Comparison of ENCODE assay signal across 8 cellular contexts in genomic region chr20:16575390-16576140, GRCh38. TPM values are rescaled to one million over a fixed set of nuclear protein-coding genes. Genes with fewer than 3 reads are reported as not detected.
DNase-seq lines count a peak whose midpoint lies in the region; ATAC-seq and FAIRE-seq lines count a peak whose summit lies in the region.

No MANE protein-coding gene starts in this region.

- H3K27ac Mint-ChIP-seq in activated naive CD4-positive, alpha-beta T cell treated with anti-CD3 and anti-CD28 coated beads, Interleukin-2, amount 10 ng/mL, durations not matched to agents 7 days and 5 days, result no peak overlapping the region
- peak overlapping the region; percentile 62 for H3K27ac Mint-ChIP-seq in activated naive CD8-positive, alpha-beta T cell treated with anti-CD3 and anti-CD28 coated beads, Interleukin-2, amount 10 ng/mL, durations not matched to agents 7 days and 5 days
- peak overlapping the region; percentile 36 to 77 (median 66) for H3K27ac Mint-ChIP-seq in immature natural killer cell

- H3K27ac ChIP-seq in temporal lobe (ENCODE audit: low read depth, low read length), result peak overlapping the region; percentile 17

- no peak for DNase-seq in activated naive CD4-positive, alpha-beta T cell treated with anti-CD3 and anti-CD28 coated beads, Interleukin-2, amount 10 ng/mL, durations not matched to agents 7 days and 5 days
- DNase-seq in activated naive CD4-positive, alpha-beta T cell treated with Interleukin-2 at 50 U/mL for 16 hours, result no peak
- DNase-seq in activated naive CD8-positive, alpha-beta T cell treated with anti-CD3 and anti-CD28 coated beads, Interleukin-2, amount 10 ng/mL, durations not matched to agents 7 days and 5 days, result no peak
- no peak for DNase-seq in immature natural killer cell
- DNase-seq in HTR-8/SVneo (ENCODE audit: insufficient read length, low spot score), result no peak
- DNase-seq in NCI-H2227 (lab: John Stamatoyannopoulos, UW; ENCODE audit: unreplicated experiment), result no peak

- H3K4me3 Mint-ChIP-seq in activated naive CD4-positive, alpha-beta T cell treated with anti-CD3 and anti-CD28 coated beads, Interleukin-2, amount 10 ng/mL, durations not matched to agents 7 days and 5 days, result peak overlapping the region; percentile 81
- H3K4me3 Mint-ChIP-seq in activated naive CD8-positive, alpha-beta T cell treated with anti-CD3 and anti-CD28 coated beads, Interleukin-2, amount 10 ng/mL, durations not matched to agents 7 days and 5 days, result peak overlapping the region; percentile 83
- peak overlapping the region; percentile 85 to 91 (median 91) for H3K4me3 Mint-ChIP-seq in immature natural killer cell

- no peaks in the 10 kb centered on the region for H3K27me3 Mint-ChIP-seq in activated naive CD4-positive, alpha-beta T cell treated with anti-CD3 and anti-CD28 coated beads, Interleukin-2, amount 10 ng/mL, durations not matched to agents 7 days and 5 days
- peaks cover 2% of the 10 kb centered on the region for H3K27me3 Mint-ChIP-seq in activated naive CD8-positive, alpha-beta T cell treated with anti-CD3 and anti-CD28 coated beads, Interleukin-2, amount 10 ng/mL, durations not matched to agents 7 days and 5 days
- H3K27me3 Mint-ChIP-seq in immature natural killer cell (ENCODE audit: low read depth in 3 of 3), result peaks cover 2 to 11% (median 5%) of the 10 kb centered on the region in 3 donors

- ATAC-seq in activated naive CD8-positive, alpha-beta T cell treated with anti-CD3 and anti-CD28 coated beads, Interleukin-2, amount 10 ng/mL, durations not matched to agents 7 days and 5 days (ENCODE audit: low read depth), result no peak
- ATAC-seq in HG03097 (IDR thresholded peaks at IDR 0.05; ENCODE audit: low FRiP score, unreplicated experiment), result no peak

- CTCF ChIA-PET in activated naive CD4-positive, alpha-beta T cell treated with anti-CD3 and anti-CD28 coated beads, Interleukin-2, amount 10 ng/mL, durations not matched to agents 7 days and 5 days (lab: Charles Lee), result no interaction called here

- H3K9me3 Mint-ChIP-seq in activated naive CD4-positive, alpha-beta T cell treated with anti-CD3 and anti-CD28 coated beads, Interleukin-2, amount 10 ng/mL, durations not matched to agents 7 days and 5 days, result no peaks in the 10 kb centered on the region
- no peaks in the 10 kb centered on the region for H3K9me3 Mint-ChIP-seq in activated naive CD8-positive, alpha-beta T cell treated with anti-CD3 and anti-CD28 coated beads, Interleukin-2, amount 10 ng/mL, durations not matched to agents 7 days and 5 days
- H3K9me3 Mint-ChIP-seq in immature natural killer cell, result no peaks in the 10 kb centered on the region

- H3K36me3 Mint-ChIP-seq in activated naive CD4-positive, alpha-beta T cell treated with anti-CD3 and anti-CD28 coated beads, Interleukin-2, amount 10 ng/mL, durations not matched to agents 7 days and 5 days, result no peaks in the 10 kb centered on the region
- no peaks in the 10 kb centered on the region for H3K36me3 Mint-ChIP-seq in activated naive CD8-positive, alpha-beta T cell treated with anti-CD3 and anti-CD28 coated beads, Interleukin-2, amount 10 ng/mL, durations not matched to agents 7 days and 5 days
- H3K36me3 Mint-ChIP-seq in immature natural killer cell, result no peaks in the 10 kb centered on the region

- FAIRE-seq in HTR-8/SVneo (lab: Jason Lieb, UNC), result no peak

- H3K4me1 Mint-ChIP-seq in activated naive CD4-positive, alpha-beta T cell treated with anti-CD3 and anti-CD28 coated beads, Interleukin-2, amount 10 ng/mL, durations not matched to agents 7 days and 5 days, result peaks cover 35% of the 10 kb centered on the region
- peaks cover 16% of the 10 kb centered on the region for H3K4me1 Mint-ChIP-seq in activated naive CD8-positive, alpha-beta T cell treated with anti-CD3 and anti-CD28 coated beads, Interleukin-2, amount 10 ng/mL, durations not matched to agents 7 days and 5 days
- peaks cover 41 to 45% of the 10 kb centered on the region in 2 donors for H3K4me1 Mint-ChIP-seq in immature natural killer cell

- POLR2A ChIA-PET in activated naive CD8-positive, alpha-beta T cell treated with anti-CD3 and anti-CD28 coated beads, Interleukin-2, amount 10 ng/mL, durations not matched to agents 7 days and 5 days (lab: Charles Lee), result interaction anchor here (1.0 kb wide), 1 partner anchor 155 kb away, joined by 3 read pairs; no protein-coding TSS in a partner anchor

RNA-seq across cellular contexts. Expression of gene KIF16B, which starts 2.3 kb away (rescaled TPM):
- 1 to 10 TPM; 5.5 to 5.8 TPM for total RNA-seq in activated naive CD8-positive, alpha-beta T cell treated with anti-CD3 and anti-CD28 coated beads, Interleukin-2, amount 10 ng/mL, durations not matched to agents 7 days and 5 days
- polyA plus RNA-seq in immature natural killer cell, result 1 to 10 TPM in 2 of 3 donors, under 1 TPM in 1; 0.59 to 5.4 (median 1.1) TPM
- total RNA-seq in temporal lobe, result 37.1 TPM
